1 cellular context compared by ENCODE assay signal in the genomic region with DNA sequence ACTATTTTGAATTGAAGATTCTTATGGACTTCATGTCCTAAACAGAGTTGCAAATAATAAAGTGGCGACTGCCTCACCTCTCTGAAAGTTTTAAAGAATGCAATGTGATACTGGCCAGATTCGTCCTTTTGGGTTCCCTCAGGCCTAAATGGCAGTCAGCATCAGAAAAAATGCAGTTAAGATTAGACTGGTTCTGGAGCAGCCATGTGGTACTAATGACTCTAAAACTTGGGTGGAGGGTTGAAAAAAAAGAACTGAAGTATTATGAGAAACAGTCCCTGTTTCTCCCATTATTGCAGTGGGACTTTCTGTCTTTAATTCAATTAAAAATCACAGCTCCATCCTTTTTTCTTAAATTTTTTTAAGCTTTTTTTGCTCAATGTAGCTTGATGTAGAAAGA.
TF ChIP-seq lines count a peak whose summit lies in the region.

No MANE protein-coding gene starts in this region.

TF ChIP-seq in GM23338, 12 proteins besides CTCF, POLR2A, EP300 and RAD21:
- TF ChIP-seq, protein P1, sequence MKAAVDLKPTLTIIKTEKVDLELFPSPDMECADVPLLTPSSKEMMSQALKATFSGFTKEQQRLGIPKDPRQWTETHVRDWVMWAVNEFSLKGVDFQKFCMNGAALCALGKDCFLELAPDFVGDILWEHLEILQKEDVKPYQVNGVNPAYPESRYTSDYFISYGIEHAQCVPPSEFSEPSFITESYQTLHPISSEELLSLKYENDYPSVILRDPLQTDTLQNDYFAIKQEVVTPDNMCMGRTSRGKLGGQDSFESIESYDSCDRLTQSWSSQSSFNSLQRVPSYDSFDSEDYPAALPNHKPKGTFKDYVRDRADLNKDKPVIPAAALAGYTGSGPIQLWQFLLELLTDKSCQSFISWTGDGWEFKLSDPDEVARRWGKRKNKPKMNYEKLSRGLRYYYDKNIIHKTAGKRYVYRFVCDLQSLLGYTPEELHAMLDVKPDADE (IDR thresholded peaks at IDR 0.05) = no peak
- TF ChIP-seq ZNF114 (CRISPR knock-in tag; IDR thresholded peaks at IDR 0.05) (no peak), EZH2phosphoT487 (IDR thresholded peaks at IDR 0.05; ENCODE audit: unreplicated experiment) (no peak), JUNB (IDR thresholded peaks at IDR 0.05; ENCODE audit: unreplicated experiment) (no peak), STAT1 (IDR thresholded peaks at IDR 0.05; ENCODE audit: unreplicated experiment) (no peak), ZNF462 (CRISPR knock-in tag; IDR thresholded peaks at IDR 0.05) (no peak), ZNF331 (CRISPR knock-in tag; IDR thresholded peaks at IDR 0.05; ENCODE audit: low read depth) (no peak), EZH2 (IDR thresholded peaks at IDR 0.05; ENCODE audit: low read depth, unreplicated experiment) (no peak), CREB1 (CRISPR knock-in tag; IDR thresholded peaks at IDR 0.05; ENCODE audit: low read depth) (no peak), NANOG (IDR thresholded peaks at IDR 0.05; ENCODE audit: borderline replicate concordance) (no peak), POLR2AphosphoS5 (IDR thresholded peaks at IDR 0.05; ENCODE audit: low read depth) (no peak)
- TF ChIP-seq, protein P2, sequence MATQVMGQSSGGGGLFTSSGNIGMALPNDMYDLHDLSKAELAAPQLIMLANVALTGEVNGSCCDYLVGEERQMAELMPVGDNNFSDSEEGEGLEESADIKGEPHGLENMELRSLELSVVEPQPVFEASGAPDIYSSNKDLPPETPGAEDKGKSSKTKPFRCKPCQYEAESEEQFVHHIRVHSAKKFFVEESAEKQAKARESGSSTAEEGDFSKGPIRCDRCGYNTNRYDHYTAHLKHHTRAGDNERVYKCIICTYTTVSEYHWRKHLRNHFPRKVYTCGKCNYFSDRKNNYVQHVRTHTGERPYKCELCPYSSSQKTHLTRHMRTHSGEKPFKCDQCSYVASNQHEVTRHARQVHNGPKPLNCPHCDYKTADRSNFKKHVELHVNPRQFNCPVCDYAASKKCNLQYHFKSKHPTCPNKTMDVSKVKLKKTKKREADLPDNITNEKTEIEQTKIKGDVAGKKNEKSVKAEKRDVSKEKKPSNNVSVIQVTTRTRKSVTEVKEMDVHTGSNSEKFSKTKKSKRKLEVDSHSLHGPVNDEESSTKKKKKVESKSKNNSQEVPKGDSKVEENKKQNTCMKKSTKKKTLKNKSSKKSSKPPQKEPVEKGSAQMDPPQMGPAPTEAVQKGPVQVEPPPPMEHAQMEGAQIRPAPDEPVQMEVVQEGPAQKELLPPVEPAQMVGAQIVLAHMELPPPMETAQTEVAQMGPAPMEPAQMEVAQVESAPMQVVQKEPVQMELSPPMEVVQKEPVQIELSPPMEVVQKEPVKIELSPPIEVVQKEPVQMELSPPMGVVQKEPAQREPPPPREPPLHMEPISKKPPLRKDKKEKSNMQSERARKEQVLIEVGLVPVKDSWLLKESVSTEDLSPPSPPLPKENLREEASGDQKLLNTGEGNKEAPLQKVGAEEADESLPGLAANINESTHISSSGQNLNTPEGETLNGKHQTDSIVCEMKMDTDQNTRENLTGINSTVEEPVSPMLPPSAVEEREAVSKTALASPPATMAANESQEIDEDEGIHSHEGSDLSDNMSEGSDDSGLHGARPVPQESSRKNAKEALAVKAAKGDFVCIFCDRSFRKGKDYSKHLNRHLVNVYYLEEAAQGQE (IDR thresholded peaks at IDR 0.05; ENCODE audit: unreplicated experiment) = no peak
TF ChIP-seq in GM23338: peak in this region for 0.
